Comparison of ENCODE assay signal across 1 cellular context in genomic region chr7:106012184-106012583, GRCh38.
TF ChIP-seq lines count a peak whose summit lies in the region.

No MANE protein-coding gene starts in this region.

TF ChIP-seq in H1, 55 proteins besides CTCF, POLR2A, EP300 and RAD21 (continued from another document):
- TF ChIP-seq SRF (IDR thresholded peaks at IDR 0.05; ENCODE audit: low read depth, low read length) (no peak), HDAC2 (IDR thresholded peaks at IDR 0.05; ENCODE audit: borderline replicate concordance in 1 of 2, low read depth in 2 of 2, low read length in 2 of 2) (no peak), SIN3A (conservative IDR thresholded peaks at IDR 0.05 in 1 of 2, IDR thresholded peaks at IDR 0.05 in 1 of 2; ENCODE audit: low read depth in 1 of 2, low read length in 2 of 2) (no peak), TAF7 (optimal IDR thresholded peaks at IDR 0.05; ENCODE audit: borderline replicate concordance, low read depth, low read length) (no peak), ATF2 (IDR thresholded peaks at IDR 0.05; ENCODE audit: low read length) (no peak), SUZ12 (IDR thresholded peaks at IDR 0.05; ENCODE audit: low read length) (no peak), KDM5A (IDR thresholded peaks at IDR 0.05; ENCODE audit: low read length) (no peak), CTBP2 (IDR thresholded peaks at IDR 0.05; ENCODE audit: borderline replicate concordance, insufficient read depth, insufficient read length, low read length) (no peak)
